1 cellular context compared by ENCODE assay signal in the genomic region with DNA sequence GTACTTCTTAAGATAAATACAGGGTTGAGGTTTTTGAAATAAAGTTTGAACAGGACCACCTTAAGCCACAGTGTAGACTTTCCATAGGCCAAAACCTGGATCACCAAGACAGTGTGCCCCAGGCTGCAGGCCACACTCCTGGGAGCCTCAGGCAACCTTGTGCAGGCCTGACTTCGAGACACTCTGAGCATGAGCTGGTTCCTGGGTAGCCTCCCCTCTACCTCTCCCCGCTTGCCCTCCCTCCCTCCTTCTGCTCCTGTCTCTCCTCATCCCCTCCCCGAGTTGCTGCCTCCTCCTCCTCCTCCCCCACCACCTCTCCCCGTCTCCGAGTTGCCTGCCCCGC.
TF ChIP-seq lines count a peak whose summit lies in the region.

No MANE protein-coding gene starts in this region.

TF ChIP-seq in K562, 482 proteins besides CTCF, POLR2A, EP300 and RAD21 (continued from another document and continues in another):
- TF ChIP-seq, protein P1, sequence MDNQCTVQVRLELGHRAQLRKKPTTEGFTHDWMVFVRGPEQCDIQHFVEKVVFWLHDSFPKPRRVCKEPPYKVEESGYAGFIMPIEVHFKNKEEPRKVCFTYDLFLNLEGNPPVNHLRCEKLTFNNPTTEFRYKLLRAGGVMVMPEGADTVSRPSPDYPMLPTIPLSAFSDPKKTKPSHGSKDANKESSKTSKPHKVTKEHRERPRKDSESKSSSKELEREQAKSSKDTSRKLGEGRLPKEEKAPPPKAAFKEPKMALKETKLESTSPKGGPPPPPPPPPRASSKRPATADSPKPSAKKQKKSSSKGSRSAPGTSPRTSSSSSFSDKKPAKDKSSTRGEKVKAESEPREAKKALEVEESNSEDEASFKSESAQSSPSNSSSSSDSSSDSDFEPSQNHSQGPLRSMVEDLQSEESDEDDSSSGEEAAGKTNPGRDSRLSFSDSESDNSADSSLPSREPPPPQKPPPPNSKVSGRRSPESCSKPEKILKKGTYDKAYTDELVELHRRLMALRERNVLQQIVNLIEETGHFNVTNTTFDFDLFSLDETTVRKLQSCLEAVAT (IDR thresholded peaks at IDR 0.05) = peak in 1 of 2 experiments; percentile 54; a peak in 1 of 4 replicates
- TF ChIP-seq ZNF445 (CRISPR knock-in tag; IDR thresholded peaks at IDR 0.05; ENCODE audit: low read depth) (no peak), EGR1 (conservative IDR thresholded peaks at IDR 0.05) (peak; percentile 69), ARHGAP35 (IDR thresholded peaks at IDR 0.05; ENCODE audit: partially characterized antibody) (no peak), ATF7 (IDR thresholded peaks at IDR 0.05) (no peak), SOX6 (IDR thresholded peaks at IDR 0.05) (no peak), ELF4 (CRISPR knock-in tag; IDR thresholded peaks at IDR 0.05) (peak; percentile 49; the same call in 1 of the 2 replicates), MTA2 (IDR thresholded peaks at IDR 0.05; ENCODE audit: low read depth) (no peak), DMBX1 (CRISPR knock-in tag; IDR thresholded peaks at IDR 0.05; ENCODE audit: borderline replicate concordance) (no peak), PHB2 (IDR thresholded peaks at IDR 0.05; ENCODE audit: low read depth) (no peak), RBM25 (IDR thresholded peaks at IDR 0.05; ENCODE audit: low read depth, low read length, severe bottlenecking) (peak; percentile 36), ZNF717 (CRISPR knock-in tag; IDR thresholded peaks at IDR 0.05) (no peak), RHOXF2B (CRISPR knock-in tag; conservative IDR thresholded peaks at IDR 0.05) (no peak), ZNF778 (CRISPR knock-in tag; IDR thresholded peaks at IDR 0.05) (no peak), ZNF121 (CRISPR knock-in tag; conservative IDR thresholded peaks at IDR 0.05) (peak; percentile 98), RCOR1 (IDR thresholded peaks at IDR 0.05; ENCODE audit: borderline replicate concordance in 1 of 2, low read depth in 2 of 2, low read length in 2 of 2) (0 out of 4 replicates have a peak, but pooled peaks of 1 of the 2 experiments have one; percentile 7), ZNF707 (CRISPR knock-in tag; conservative IDR thresholded peaks at IDR 0.05) (no peak), HDAC3 (IDR thresholded peaks at IDR 0.05; ENCODE audit: borderline replicate concordance, partially characterized antibody) (no peak), ILK (tag; IDR thresholded peaks at IDR 0.05; ENCODE audit: borderline replicate concordance, low read depth) (no peak), ZNF232 (CRISPR knock-in tag; IDR thresholded peaks at IDR 0.05) (no peak), KLF10 (CRISPR knock-in tag; IDR thresholded peaks at IDR 0.05) (no peak), TBP (optimal IDR thresholded peaks at IDR 0.05; ENCODE audit: low read depth, low read length) (no peak), CBX3 (IDR thresholded peaks at IDR 0.05; ENCODE audit: borderline replicate concordance in 1 of 2, low read length in 2 of 2) (0 out of 3 replicates have a peak, but pooled peaks of 1 of the 2 experiments have one; percentile 43), DPF2 (IDR thresholded peaks at IDR 0.05) (peak; percentile 46; the same call in 1 of the 2 replicates), ZNF282 (CRISPR knock-in tag; IDR thresholded peaks at IDR 0.05) (no peak), EP400 (IDR thresholded peaks at IDR 0.05) (no peak), ELF1 (tag; IDR thresholded peaks at IDR 0.05) (no peak), MBD2 (IDR thresholded peaks at IDR 0.05; ENCODE audit: borderline replicate concordance, low read depth) (no peak), HEY1 (CRISPR knock-in tag; IDR thresholded peaks at IDR 0.05; ENCODE audit: borderline replicate concordance) (no peak), DNMT1 (IDR thresholded peaks at IDR 0.05) (no peak), ZNF12 (CRISPR knock-in tag; IDR thresholded peaks at IDR 0.05) (no peak), ZNF354B (CRISPR knock-in tag; IDR thresholded peaks at IDR 0.05) (no peak), PHF21A (IDR thresholded peaks at IDR 0.05; ENCODE audit: borderline replicate concordance, low read depth) (no peak), TCF3 (CRISPR knock-in tag; IDR thresholded peaks at IDR 0.05) (no peak), NFRKB (IDR thresholded peaks at IDR 0.05; ENCODE audit: low read depth) (no peak), ZNF174 (CRISPR knock-in tag; IDR thresholded peaks at IDR 0.05) (no peak), ZFPM2 (CRISPR knock-in tag; IDR thresholded peaks at IDR 0.05) (no peak), PHB (CRISPR knock-in tag; IDR thresholded peaks at IDR 0.05) (no peak), XRCC5 (IDR thresholded peaks at IDR 0.05; ENCODE audit: low read depth, low read length) (no peak), FOXK2 (conservative IDR thresholded peaks at IDR 0.05 in 1 of 2, IDR thresholded peaks at IDR 0.05 in 1 of 2; ENCODE audit: low read depth in 2 of 2) (no peak), BMI1 (IDR thresholded peaks at IDR 0.05; ENCODE audit: low read length) (no peak)
- TF ChIP-seq, protein P2, sequence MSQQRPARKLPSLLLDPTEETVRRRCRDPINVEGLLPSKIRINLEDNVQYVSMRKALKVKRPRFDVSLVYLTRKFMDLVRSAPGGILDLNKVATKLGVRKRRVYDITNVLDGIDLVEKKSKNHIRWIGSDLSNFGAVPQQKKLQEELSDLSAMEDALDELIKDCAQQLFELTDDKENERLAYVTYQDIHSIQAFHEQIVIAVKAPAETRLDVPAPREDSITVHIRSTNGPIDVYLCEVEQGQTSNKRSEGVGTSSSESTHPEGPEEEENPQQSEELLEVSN (IDR thresholded peaks at IDR 0.05; ENCODE audit: borderline replicate concordance in 1 of 2, extremely low read depth in 1 of 2, insufficient read depth in 1 of 2, insufficient read length in 1 of 2, low read depth in 1 of 2, low read length in 1 of 2, poor library complexity in 1 of 2, severe bottlenecking in 1 of 2) = peak; percentile 79 to 94
- TF ChIP-seq, protein P3, sequence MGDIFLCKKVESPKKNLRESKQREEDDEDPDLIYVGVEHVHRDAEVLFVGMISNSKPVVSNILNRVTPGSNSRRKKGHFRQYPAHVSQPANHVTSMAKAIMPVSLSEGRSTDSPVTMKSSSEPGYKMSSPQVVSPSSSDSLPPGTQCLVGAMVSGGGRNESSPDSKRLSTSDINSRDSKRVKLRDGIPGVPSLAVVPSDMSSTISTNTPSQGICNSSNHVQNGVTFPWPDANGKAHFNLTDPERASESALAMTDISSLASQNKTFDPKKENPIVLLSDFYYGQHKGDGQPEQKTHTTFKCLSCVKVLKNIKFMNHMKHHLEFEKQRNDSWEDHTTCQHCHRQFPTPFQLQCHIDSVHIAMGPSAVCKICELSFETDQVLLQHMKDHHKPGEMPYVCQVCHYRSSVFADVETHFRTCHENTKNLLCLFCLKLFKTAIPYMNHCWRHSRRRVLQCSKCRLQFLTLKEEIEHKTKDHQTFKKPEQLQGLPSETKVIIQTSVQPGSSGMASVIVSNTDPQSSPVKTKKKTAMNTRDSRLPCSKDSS (IDR thresholded peaks at IDR 0.05; ENCODE audit: low read depth, partially characterized antibody) = no peak
- TF ChIP-seq, protein P4, sequence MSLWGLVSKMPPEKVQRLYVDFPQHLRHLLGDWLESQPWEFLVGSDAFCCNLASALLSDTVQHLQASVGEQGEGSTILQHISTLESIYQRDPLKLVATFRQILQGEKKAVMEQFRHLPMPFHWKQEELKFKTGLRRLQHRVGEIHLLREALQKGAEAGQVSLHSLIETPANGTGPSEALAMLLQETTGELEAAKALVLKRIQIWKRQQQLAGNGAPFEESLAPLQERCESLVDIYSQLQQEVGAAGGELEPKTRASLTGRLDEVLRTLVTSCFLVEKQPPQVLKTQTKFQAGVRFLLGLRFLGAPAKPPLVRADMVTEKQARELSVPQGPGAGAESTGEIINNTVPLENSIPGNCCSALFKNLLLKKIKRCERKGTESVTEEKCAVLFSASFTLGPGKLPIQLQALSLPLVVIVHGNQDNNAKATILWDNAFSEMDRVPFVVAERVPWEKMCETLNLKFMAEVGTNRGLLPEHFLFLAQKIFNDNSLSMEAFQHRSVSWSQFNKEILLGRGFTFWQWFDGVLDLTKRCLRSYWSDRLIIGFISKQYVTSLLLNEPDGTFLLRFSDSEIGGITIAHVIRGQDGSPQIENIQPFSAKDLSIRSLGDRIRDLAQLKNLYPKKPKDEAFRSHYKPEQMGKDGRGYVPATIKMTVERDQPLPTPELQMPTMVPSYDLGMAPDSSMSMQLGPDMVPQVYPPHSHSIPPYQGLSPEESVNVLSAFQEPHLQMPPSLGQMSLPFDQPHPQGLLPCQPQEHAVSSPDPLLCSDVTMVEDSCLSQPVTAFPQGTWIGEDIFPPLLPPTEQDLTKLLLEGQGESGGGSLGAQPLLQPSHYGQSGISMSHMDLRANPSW (CRISPR knock-in tag; IDR thresholded peaks at IDR 0.05) = no peak
- TF ChIP-seq, protein P5, sequence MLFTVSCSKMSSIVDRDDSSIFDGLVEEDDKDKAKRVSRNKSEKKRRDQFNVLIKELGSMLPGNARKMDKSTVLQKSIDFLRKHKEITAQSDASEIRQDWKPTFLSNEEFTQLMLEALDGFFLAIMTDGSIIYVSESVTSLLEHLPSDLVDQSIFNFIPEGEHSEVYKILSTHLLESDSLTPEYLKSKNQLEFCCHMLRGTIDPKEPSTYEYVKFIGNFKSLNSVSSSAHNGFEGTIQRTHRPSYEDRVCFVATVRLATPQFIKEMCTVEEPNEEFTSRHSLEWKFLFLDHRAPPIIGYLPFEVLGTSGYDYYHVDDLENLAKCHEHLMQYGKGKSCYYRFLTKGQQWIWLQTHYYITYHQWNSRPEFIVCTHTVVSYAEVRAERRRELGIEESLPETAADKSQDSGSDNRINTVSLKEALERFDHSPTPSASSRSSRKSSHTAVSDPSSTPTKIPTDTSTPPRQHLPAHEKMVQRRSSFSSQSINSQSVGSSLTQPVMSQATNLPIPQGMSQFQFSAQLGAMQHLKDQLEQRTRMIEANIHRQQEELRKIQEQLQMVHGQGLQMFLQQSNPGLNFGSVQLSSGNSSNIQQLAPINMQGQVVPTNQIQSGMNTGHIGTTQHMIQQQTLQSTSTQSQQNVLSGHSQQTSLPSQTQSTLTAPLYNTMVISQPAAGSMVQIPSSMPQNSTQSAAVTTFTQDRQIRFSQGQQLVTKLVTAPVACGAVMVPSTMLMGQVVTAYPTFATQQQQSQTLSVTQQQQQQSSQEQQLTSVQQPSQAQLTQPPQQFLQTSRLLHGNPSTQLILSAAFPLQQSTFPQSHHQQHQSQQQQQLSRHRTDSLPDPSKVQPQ (CRISPR knock-in tag; IDR thresholded peaks at IDR 0.05; ENCODE audit: borderline replicate concordance) = no peak
- TF ChIP-seq, protein P6, sequence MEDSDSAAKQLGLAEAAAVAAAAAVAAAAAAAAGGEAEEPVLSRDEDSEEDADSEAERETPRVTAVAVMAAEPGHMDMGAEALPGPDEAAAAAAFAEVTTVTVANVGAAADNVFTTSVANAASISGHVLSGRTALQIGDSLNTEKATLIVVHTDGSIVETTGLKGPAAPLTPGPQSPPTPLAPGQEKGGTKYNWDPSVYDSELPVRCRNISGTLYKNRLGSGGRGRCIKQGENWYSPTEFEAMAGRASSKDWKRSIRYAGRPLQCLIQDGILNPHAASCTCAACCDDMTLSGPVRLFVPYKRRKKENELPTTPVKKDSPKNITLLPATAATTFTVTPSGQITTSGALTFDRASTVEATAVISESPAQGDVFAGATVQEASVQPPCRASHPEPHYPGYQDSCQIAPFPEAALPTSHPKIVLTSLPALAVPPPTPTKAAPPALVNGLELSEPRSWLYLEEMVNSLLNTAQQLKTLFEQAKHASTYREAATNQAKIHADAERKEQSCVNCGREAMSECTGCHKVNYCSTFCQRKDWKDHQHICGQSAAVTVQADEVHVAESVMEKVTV (CRISPR knock-in tag; IDR thresholded peaks at IDR 0.05) = no peak
- TF ChIP-seq, protein P7, sequence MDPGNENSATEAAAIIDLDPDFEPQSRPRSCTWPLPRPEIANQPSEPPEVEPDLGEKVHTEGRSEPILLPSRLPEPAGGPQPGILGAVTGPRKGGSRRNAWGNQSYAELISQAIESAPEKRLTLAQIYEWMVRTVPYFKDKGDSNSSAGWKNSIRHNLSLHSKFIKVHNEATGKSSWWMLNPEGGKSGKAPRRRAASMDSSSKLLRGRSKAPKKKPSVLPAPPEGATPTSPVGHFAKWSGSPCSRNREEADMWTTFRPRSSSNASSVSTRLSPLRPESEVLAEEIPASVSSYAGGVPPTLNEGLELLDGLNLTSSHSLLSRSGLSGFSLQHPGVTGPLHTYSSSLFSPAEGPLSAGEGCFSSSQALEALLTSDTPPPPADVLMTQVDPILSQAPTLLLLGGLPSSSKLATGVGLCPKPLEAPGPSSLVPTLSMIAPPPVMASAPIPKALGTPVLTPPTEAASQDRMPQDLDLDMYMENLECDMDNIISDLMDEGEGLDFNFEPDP (CRISPR knock-in tag; IDR thresholded peaks at IDR 0.05) = no peak
- TF ChIP-seq, protein P8, sequence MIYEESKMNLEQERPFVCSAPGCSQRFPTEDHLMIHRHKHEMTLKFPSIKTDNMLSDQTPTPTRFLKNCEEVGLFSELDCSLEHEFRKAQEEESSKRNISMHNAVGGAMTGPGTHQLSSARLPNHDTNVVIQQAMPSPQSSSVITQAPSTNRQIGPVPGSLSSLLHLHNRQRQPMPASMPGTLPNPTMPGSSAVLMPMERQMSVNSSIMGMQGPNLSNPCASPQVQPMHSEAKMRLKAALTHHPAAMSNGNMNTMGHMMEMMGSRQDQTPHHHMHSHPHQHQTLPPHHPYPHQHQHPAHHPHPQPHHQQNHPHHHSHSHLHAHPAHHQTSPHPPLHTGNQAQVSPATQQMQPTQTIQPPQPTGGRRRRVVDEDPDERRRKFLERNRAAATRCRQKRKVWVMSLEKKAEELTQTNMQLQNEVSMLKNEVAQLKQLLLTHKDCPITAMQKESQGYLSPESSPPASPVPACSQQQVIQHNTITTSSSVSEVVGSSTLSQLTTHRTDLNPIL (CRISPR knock-in tag; IDR thresholded peaks at IDR 0.05) = no peak
- TF ChIP-seq, protein P9, sequence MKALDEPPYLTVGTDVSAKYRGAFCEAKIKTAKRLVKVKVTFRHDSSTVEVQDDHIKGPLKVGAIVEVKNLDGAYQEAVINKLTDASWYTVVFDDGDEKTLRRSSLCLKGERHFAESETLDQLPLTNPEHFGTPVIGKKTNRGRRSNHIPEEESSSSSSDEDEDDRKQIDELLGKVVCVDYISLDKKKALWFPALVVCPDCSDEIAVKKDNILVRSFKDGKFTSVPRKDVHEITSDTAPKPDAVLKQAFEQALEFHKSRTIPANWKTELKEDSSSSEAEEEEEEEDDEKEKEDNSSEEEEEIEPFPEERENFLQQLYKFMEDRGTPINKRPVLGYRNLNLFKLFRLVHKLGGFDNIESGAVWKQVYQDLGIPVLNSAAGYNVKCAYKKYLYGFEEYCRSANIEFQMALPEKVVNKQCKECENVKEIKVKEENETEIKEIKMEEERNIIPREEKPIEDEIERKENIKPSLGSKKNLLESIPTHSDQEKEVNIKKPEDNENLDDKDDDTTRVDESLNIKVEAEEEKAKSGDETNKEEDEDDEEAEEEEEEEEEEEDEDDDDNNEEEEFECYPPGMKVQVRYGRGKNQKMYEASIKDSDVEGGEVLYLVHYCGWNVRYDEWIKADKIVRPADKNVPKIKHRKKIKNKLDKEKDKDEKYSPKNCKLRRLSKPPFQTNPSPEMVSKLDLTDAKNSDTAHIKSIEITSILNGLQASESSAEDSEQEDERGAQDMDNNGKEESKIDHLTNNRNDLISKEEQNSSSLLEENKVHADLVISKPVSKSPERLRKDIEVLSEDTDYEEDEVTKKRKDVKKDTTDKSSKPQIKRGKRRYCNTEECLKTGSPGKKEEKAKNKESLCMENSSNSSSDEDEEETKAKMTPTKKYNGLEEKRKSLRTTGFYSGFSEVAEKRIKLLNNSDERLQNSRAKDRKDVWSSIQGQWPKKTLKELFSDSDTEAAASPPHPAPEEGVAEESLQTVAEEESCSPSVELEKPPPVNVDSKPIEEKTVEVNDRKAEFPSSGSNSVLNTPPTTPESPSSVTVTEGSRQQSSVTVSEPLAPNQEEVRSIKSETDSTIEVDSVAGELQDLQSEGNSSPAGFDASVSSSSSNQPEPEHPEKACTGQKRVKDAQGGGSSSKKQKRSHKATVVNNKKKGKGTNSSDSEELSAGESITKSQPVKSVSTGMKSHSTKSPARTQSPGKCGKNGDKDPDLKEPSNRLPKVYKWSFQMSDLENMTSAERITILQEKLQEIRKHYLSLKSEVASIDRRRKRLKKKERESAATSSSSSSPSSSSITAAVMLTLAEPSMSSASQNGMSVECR (CRISPR knock-in tag; IDR thresholded peaks at IDR 0.05) = 0 out of 2 replicates have a peak, but pooled peaks have one; percentile 2
